Comparison of ENCODE assay signal across 8 cellular contexts in the genomic region with DNA sequence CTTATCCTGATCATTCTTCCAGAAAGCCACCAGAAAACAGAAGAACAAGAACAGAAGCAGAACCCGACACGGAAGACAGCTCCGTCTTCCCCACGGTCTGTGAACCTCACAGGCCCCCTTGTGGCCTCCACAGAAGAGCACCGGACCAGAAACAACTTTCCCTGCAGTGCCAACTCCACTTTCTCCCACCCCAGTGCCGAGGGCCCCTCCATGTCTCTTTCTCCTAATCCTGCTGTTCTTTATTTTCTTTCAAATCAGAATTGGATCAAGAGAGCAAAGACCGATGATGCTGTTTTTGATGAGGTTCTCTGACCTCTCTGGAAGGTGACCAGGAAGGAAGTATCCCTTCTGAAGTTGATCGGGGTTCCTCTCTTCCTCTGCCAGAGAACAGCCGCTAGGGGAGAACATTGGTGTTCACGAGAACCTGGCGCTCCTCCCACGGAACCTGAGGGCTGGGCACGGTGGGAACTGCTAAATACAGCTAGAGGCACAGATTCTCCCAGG. TPM values are rescaled to one million over a fixed set of nuclear protein-coding genes. Genes with fewer than 3 reads are reported as not detected.
A peak's percentile ranks its signal among the peaks of the same experiment; 100 is the strongest.
DNase-seq lines count a peak whose midpoint lies in the region; ATAC-seq and TF ChIP-seq lines count a peak whose summit lies in the region.

No MANE protein-coding gene starts in this region.

- intact Hi-C loops in esophagus squamous epithelium (cut with DNase I): no loop called here

- peaks cover 69% of the 10 kb centered on the region for H3K27me3 Mint-ChIP-seq in osteocyte (ENCODE audit: unreplicated experiment)

- H3K9me3 ChIP-seq in esophagus squamous epithelium: no peaks in the 10 kb centered on the region

- peaks cover 0 to 4% (median 0%) of the 10 kb centered on the region in 4 donors for H3K27me3 ChIP-seq in esophagus squamous epithelium

- H3K36me3 ChIP-seq in esophagus squamous epithelium: no peaks in the 10 kb centered on the region

- no peak for TF ChIP-seq POLR2A in esophagus squamous epithelium (IDR thresholded peaks at IDR 0.05)

- no peak overlapping the region for H3K4me3 Mint-ChIP-seq in osteocyte (ENCODE audit: unreplicated experiment)

- 33% methylated on average over 13 of the region's 13 CpGs for WGBS in esophagus squamous epithelium, 2 donors

- H3K27ac ChIP-seq in esophagus squamous epithelium: no peak overlapping the region

- no peak for ATAC-seq in GM21717 (IDR thresholded peaks at IDR 0.05; ENCODE audit: unreplicated experiment)

- H3K27ac Mint-ChIP-seq in osteocyte (ENCODE audit: unreplicated experiment): no peak overlapping the region

- DNase-seq in DMS 273 (lab: John Stamatoyannopoulos, UW; ENCODE audit: unreplicated experiment) (peak; percentile 52), DMS 273 treated with DMSO at 0.1 percent for 48 hours (lab: John Stamatoyannopoulos, UW) (no peak), HuH-7.5 (ENCODE audit: low spot score) (peak; percentile 20), SKM-1 treated with dmso at 0.1 percent for 144 hours (lab: John Stamatoyannopoulos, UW; ENCODE audit: unreplicated experiment) (peak; percentile 56), esophagus squamous epithelium (lab: John Stamatoyannopoulos, UW) (no peak), osteocyte (ENCODE audit: extremely low spot score, unreplicated experiment) (no peak), NCI-H2171 (lab: John Stamatoyannopoulos, UW) (no peak)

- no peaks in the 10 kb centered on the region for H3K4me1 Mint-ChIP-seq in osteocyte (ENCODE audit: unreplicated experiment)

- no peaks in the 10 kb centered on the region for H3K36me3 Mint-ChIP-seq in osteocyte (ENCODE audit: unreplicated experiment)

- H3K4me3 ChIP-seq in esophagus squamous epithelium: peak overlapping the region in 1 of 4 donors; percentile 15

- peak in 5 of 6 experiments; percentile 48 to 61 (median 52) for TF ChIP-seq CTCF in esophagus squamous epithelium (IDR thresholded peaks at IDR 0.05)
- TF ChIP-seq CTCF in osteocyte (IDR thresholded peaks at IDR 0.05): peak; percentile 52

- peaks cover 0 to 14% (median 8%) of the 10 kb centered on the region in 3 donors for H3K4me1 ChIP-seq in esophagus squamous epithelium

- H3K9me3 Mint-ChIP-seq in osteocyte (ENCODE audit: unreplicated experiment): no peaks in the 10 kb centered on the region

RNA-seq across cellular contexts. Expression of gene CTTNBP2NL, which starts 58.9 kb away (rescaled TPM):
- total RNA-seq in esophagus squamous epithelium (10 to 100 TPM; 19.6 to 26.3 (median 22.8) TPM), osteocyte (50.6 and 54.2 TPM in 2 replicates)

Comparison
In these comparisons a context has a peak if more than half of its experiments do, and no peak if none do; other contexts are left out.
1. DNase-seq: peak in DMS 273 (single experiment), HuH-7.5 (single experiment) and SKM-1 treated with dmso at 0.1 percent for 144 hours (single experiment); none in DMS 273 treated with DMSO at 0.1 percent for 48 hours (single experiment), esophagus squamous epithelium (single experiment), osteocyte (single experiment) and NCI-H2171 (single experiment).